Comparison of ENCODE assay signal across 8 cellular contexts in genomic region chr11:45658292-45658991, GRCh38. TPM values are rescaled to one million over a fixed set of nuclear protein-coding genes. Genes with fewer than 3 reads are reported as not detected.
DNase-seq lines count a peak whose midpoint lies in the region; ATAC-seq, FAIRE-seq and TF ChIP-seq lines count a peak whose summit lies in the region.

No MANE protein-coding gene starts in this region.

- no peak overlapping the region for H3K4me3 Mint-ChIP-seq in effector memory CD8-positive, alpha-beta T cell

- ATAC-seq in SK-N-SH treated with all-trans-retinoic acid at 6 μM for 48 hours = peak; percentile 74
- ATAC-seq in pancreas = peak in 3 of 4 donors; percentile 29 to 66 (median 34)
- no peak for ATAC-seq in effector memory CD8-positive, alpha-beta T cell (replicated peaks)

- no peaks in the 10 kb centered on the region for H3K9me3 Mint-ChIP-seq in effector memory CD8-positive, alpha-beta T cell

- H3K4me1 ChIP-seq in pancreas = no peaks in the 10 kb centered on the region

- peaks cover 3% of the 10 kb centered on the region for H3K36me3 Mint-ChIP-seq in effector memory CD8-positive, alpha-beta T cell (ENCODE audit: insufficient read depth)

- H3K4me3 ChIP-seq in pancreas = no peak overlapping the region

- H3K27me3 Mint-ChIP-seq in effector memory CD8-positive, alpha-beta T cell = peaks cover 36 to 83% of the 10 kb centered on the region in 2 donors

- H3K36me3 ChIP-seq in pancreas = no peaks in the 10 kb centered on the region

- no peaks in the 10 kb centered on the region for H3K9me3 ChIP-seq in pancreas

- 34 to 42% methylated on average over 19 of the region's 19 CpGs for WGBS in pancreas, 2 donors

- H3K27ac Mint-ChIP-seq in effector memory CD8-positive, alpha-beta T cell = no peak overlapping the region

- peak overlapping the region in 1 of 4 donors; percentile 15 for H3K27ac ChIP-seq in pancreas

- no peak for TF ChIP-seq CTCF in pancreas (IDR thresholded peaks at IDR 0.05)

- TF ChIP-seq POLR2A in GM12891 (IDR thresholded peaks at IDR 0.05; ENCODE audit: low read depth, low read length) = no peak

- FAIRE-seq in pancreas (lab: Jason Lieb, UNC) (no peak), GM12891 (lab: Jason Lieb, UNC) (no peak)

- DNase-seq in EH (ENCODE audit: low read depth) = peak; percentile 79
- peak; percentile 27 for DNase-seq in glomerular visceral epithelial cell (ENCODE audit: extremely low spot score)
- peak in 1 of 6 donors; percentile 15 for DNase-seq in pancreas
- no peak for DNase-seq in GM12891 (ENCODE audit: insufficient read length, low spot score)
- no peak for DNase-seq in activated T-cell treated with anti-CD3 and anti-CD28 coated beads for 4 hours
- no peak for DNase-seq in NCI-H2081 (lab: John Stamatoyannopoulos, UW)
- no peak for DNase-seq in effector memory CD8-positive, alpha-beta T cell

- intact Hi-C loops in pancreas (cut with DNase I) = loop anchor here in 2 of 3 donors (10.0 kb wide), 1 partner anchor 284 kb away; no protein-coding TSS in a partner anchor

- H3K4me1 Mint-ChIP-seq in effector memory CD8-positive, alpha-beta T cell (ENCODE audit: low read depth in 2 of 2) = peaks cover 4 to 9% of the 10 kb centered on the region in 2 donors

- peaks cover 0 to 5% (median 0%) of the 10 kb centered on the region in 4 donors for H3K27me3 ChIP-seq in pancreas

TF ChIP-seq in SK-N-SH treated with all-trans-retinoic acid at 6 μM for 48 hours, 23 proteins besides CTCF, POLR2A, EP300 and RAD21:
- TF ChIP-seq, protein P1, sequence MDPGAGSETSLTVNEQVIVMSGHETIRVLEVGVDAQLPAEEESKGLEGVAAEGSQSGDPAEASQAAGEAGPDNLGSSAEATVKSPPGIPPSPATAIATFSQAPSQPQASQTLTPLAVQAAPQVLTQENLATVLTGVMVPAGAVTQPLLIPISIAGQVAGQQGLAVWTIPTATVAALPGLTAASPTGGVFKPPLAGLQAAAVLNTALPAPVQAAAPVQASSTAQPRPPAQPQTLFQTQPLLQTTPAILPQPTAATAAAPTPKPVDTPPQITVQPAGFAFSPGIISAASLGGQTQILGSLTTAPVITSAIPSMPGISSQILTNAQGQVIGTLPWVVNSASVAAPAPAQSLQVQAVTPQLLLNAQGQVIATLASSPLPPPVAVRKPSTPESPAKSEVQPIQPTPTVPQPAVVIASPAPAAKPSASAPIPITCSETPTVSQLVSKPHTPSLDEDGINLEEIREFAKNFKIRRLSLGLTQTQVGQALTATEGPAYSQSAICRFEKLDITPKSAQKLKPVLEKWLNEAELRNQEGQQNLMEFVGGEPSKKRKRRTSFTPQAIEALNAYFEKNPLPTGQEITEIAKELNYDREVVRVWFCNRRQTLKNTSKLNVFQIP (CRISPR knock-in tag; IDR thresholded peaks at IDR 0.05; ENCODE audit: borderline replicate concordance, low read depth) = no peak
- TF ChIP-seq, protein P2, sequence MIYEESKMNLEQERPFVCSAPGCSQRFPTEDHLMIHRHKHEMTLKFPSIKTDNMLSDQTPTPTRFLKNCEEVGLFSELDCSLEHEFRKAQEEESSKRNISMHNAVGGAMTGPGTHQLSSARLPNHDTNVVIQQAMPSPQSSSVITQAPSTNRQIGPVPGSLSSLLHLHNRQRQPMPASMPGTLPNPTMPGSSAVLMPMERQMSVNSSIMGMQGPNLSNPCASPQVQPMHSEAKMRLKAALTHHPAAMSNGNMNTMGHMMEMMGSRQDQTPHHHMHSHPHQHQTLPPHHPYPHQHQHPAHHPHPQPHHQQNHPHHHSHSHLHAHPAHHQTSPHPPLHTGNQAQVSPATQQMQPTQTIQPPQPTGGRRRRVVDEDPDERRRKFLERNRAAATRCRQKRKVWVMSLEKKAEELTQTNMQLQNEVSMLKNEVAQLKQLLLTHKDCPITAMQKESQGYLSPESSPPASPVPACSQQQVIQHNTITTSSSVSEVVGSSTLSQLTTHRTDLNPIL (CRISPR knock-in tag; IDR thresholded peaks at IDR 0.05; ENCODE audit: low read depth) = no peak
- no peak for TF ChIP-seq ISL1 (CRISPR knock-in tag; IDR thresholded peaks at IDR 0.05)
- no peak for TF ChIP-seq PPARA (CRISPR knock-in tag; IDR thresholded peaks at IDR 0.05; ENCODE audit: borderline replicate concordance)
- TF ChIP-seq ZFP3 (CRISPR knock-in tag; IDR thresholded peaks at IDR 0.05) = no peak
- TF ChIP-seq GLIS3 (CRISPR knock-in tag; IDR thresholded peaks at IDR 0.05) = no peak
- no peak for TF ChIP-seq BACH2 (CRISPR knock-in tag; IDR thresholded peaks at IDR 0.05; ENCODE audit: borderline replicate concordance)

TF ChIP-seq in GM12891, 5 proteins besides CTCF, POLR2A, EP300 and RAD21:
- TF ChIP-seq SPI1 (IDR thresholded peaks at IDR 0.05; ENCODE audit: low read depth, low read length) (no peak), POLR2AphosphoS5 (IDR thresholded peaks at IDR 0.05; ENCODE audit: low read depth, low read length) (no peak), POU2F2 (IDR thresholded peaks at IDR 0.05; ENCODE audit: low read depth, low read length) (no peak), PAX5 (IDR thresholded peaks at IDR 0.05; ENCODE audit: insufficient read depth, low read length, severe bottlenecking) (no peak), TAF1 (IDR thresholded peaks at IDR 0.05; ENCODE audit: low read depth, low read length) (no peak)

RNA-seq across cellular contexts. Expression of gene CHST1, which starts 7.0 kb away (rescaled TPM):
- 1 to 10 TPM in 2 of 6 donors, under 1 TPM in 4; 0.23 to 4.8 (median 0.50) TPM for total RNA-seq in pancreas
- 1 to 10 TPM in 1 of 2 donors, under 1 TPM in 1; 0.76 to 1.4 TPM for polyA plus RNA-seq in pancreas
- not detected for polyA plus RNA-seq in GM12891 (2012; ENCODE audit: low read depth, missing spikeins)

Comparison
In these comparisons a context has a peak if more than half of its experiments do, and no peak if none do; other contexts are left out.
1. DNase-seq: peak in EH (single experiment) and glomerular visceral epithelial cell (single experiment); none in GM12891 (single experiment), activated T-cell treated with anti-CD3 and anti-CD28 coated beads for 4 hours (single experiment), NCI-H2081 (0 of 2) and effector memory CD8-positive, alpha-beta T cell (0 of 3).